37 cellular contexts compared by ENCODE assay signal in the genomic region with DNA sequence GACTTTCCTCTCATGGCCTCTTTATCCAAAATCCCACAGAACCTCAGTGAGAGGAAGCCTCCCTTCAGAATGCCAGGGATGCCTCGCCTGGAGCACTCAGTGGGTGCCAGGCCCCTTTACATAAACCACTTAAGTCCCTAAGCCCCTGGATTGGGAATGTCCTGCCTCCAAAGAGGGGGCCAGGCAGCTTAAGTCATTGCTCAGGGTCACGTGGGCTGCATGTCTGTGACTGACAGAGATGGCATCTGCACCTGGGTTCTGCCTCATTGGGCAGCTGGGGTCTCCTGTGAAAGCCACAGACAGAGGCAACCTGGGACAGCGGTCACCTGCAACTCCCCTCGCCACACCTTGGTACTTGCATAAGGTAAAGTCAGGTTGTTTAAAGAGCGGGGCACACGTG.
"Had no signal": no experiment of that assay in that cellular context is flagged by ENCODE, and none has a peak within 500 bp of the region (broad histone marks: within the 10 kb centered on the region; RNA-seq: fewer than 3 reads in every experiment).

No MANE protein-coding gene starts in this region.

- H3K4me1 ChIP-seq: adrenal gland, body of pancreas, esophagus muscularis mucosa, foreskin keratinocyte, gastrocnemius medialis, heart left ventricle had no signal

- H3K4me1 Mint-ChIP-seq: activated CD4-positive, alpha-beta T cell treated with anti-CD3 and anti-CD28 coated beads for 36 hours; activated CD4-positive, alpha-beta T cell treated with anti-CD3 and anti-CD28 coated beads, Interleukin-2, amount 10 ng/mL, durations not matched to agents 24 days and 14 days; activated CD8-positive, alpha-beta memory T cell treated with anti-CD3 and anti-CD28 coated beads, Interleukin-2, amount 10 ng/mL, durations not matched to agents 7 days and 5 days; activated naive CD4-positive, alpha-beta T cell treated with anti-CD3 and anti-CD28 coated beads, Interleukin-2, amount 50 U/mL, for 24 hours; activated naive CD8-positive, alpha-beta T cell treated with anti-CD3 and anti-CD28 coated beads for 36 hours; activated naive CD8-positive, alpha-beta T cell treated with anti-CD3 and anti-CD28 coated beads, Interleukin-2, amount 50 U/mL, for 24 hours; central memory CD8-positive, alpha-beta T cell; endodermal cell; T-cell had no signal

- H3K4me3 ChIP-seq: adrenal gland, body of pancreas, coronary artery, dorsolateral prefrontal cortex, esophagus muscularis mucosa, gastrocnemius medialis, heart left ventricle had no signal

- H3K4me3 Mint-ChIP-seq: activated CD4-positive, alpha-beta memory T cell treated with anti-CD3 and anti-CD28 coated beads for 36 hours; activated CD4-positive, alpha-beta T cell treated with anti-CD3 and anti-CD28 coated beads for 36 hours; activated CD4-positive, alpha-beta T cell treated with anti-CD3 and anti-CD28 coated beads, Interleukin-2, amount 10 ng/mL, durations not matched to agents 24 days and 14 days; activated CD8-positive, alpha-beta memory T cell treated with anti-CD3 and anti-CD28 coated beads, Interleukin-2, amount 10 ng/mL, durations not matched to agents 7 days and 5 days; activated CD8-positive, alpha-beta T cell treated with anti-CD3 and anti-CD28 coated beads, Interleukin-2, amount 10 ng/mL, durations not matched to agents 7 days and 5 days; activated naive CD4-positive, alpha-beta T cell treated with anti-CD3 and anti-CD28 coated beads for 36 hours; activated naive CD4-positive, alpha-beta T cell treated with anti-CD3 and anti-CD28 coated beads, Interleukin-2, amount 50 U/mL, for 24 hours; activated naive CD8-positive, alpha-beta T cell treated with anti-CD3 and anti-CD28 coated beads for 36 hours; activated naive CD8-positive, alpha-beta T cell treated with anti-CD3 and anti-CD28 coated beads, Interleukin-2, amount 50 U/mL, for 24 hours; activated T-helper 1 cell treated with anti-CD3 and anti-CD28 coated beads, Interleukin-12 subunit alpha, Interleukin-12 subunit beta, Interleukin-2, Interleukin-4 antibody, amounts not matched to agents 30 ng/mL and 10 ng/mL and 1 ng/mL, durations not matched to agents 14 hours and 24 hours and 36 hours; central memory CD8-positive, alpha-beta T cell; dendritic cell treated with granulocyte-macrophage colony-stimulating factor and Interleukin-4, amounts not matched to agents 40 ng/mL and 50 ng/mL, for 4 days; endodermal cell; T-cell; T-helper 1 cell treated with Interleukin-12 subunit alpha and Interleukin-12 subunit beta and Interleukin-4 antibody, amounts not matched to agents 30 μg/mL and 1 μg/mL, for 36 hours; T-helper 2 cell treated with Interferon-gamma antibody and Interleukin-4, amounts not matched to agents 5 μg/mL and 100 μg/mL, for 36 hours had no signal

- H3K9me3 ChIP-seq: adrenal gland, body of pancreas, esophagus muscularis mucosa, gastrocnemius medialis, heart left ventricle had no signal

- H3K27me3 Mint-ChIP-seq: activated CD4-positive, alpha-beta memory T cell treated with anti-CD3 and anti-CD28 coated beads for 36 hours; activated CD4-positive, alpha-beta T cell treated with anti-CD3 and anti-CD28 coated beads for 36 hours; activated CD4-positive, alpha-beta T cell treated with anti-CD3 and anti-CD28 coated beads, Interleukin-2, amount 10 ng/mL, durations not matched to agents 24 days and 14 days; activated CD8-positive, alpha-beta memory T cell treated with anti-CD3 and anti-CD28 coated beads, Interleukin-2, amount 10 ng/mL, durations not matched to agents 7 days and 5 days; central memory CD8-positive, alpha-beta T cell; dendritic cell treated with granulocyte-macrophage colony-stimulating factor and Interleukin-4, amounts not matched to agents 40 ng/mL and 50 ng/mL, for 4 days had no signal

- DNase-seq: activated CD4-positive, alpha-beta memory T cell treated with anti-CD3 and anti-CD28 coated beads for 36 hours; activated CD4-positive, alpha-beta T cell treated with anti-CD3 and anti-CD28 coated beads for 36 hours; activated CD4-positive, alpha-beta T cell treated with anti-CD3 and anti-CD28 coated beads, Interleukin-2, amount 10 ng/mL, durations not matched to agents 24 days and 14 days; activated CD4-positive, CD25-positive, alpha-beta regulatory T cell; activated CD4-positive, CD25-positive, alpha-beta regulatory T cell treated with anti-CD3 and anti-CD28 coated beads, Interleukin-2, amount 50 U/mL, for 72 hours; activated CD8-positive, alpha-beta memory T cell treated with anti-CD3 and anti-CD28 coated beads, Interleukin-2, amount 10 ng/mL, durations not matched to agents 7 days and 5 days; activated CD8-positive, alpha-beta memory T cell treated with anti-CD3 and anti-CD28 coated beads, Interleukin-2, amount 50 U/mL, for 4 hours; activated CD8-positive, alpha-beta T cell treated with anti-CD3 and anti-CD28 coated beads, Interleukin-2, amount 10 ng/mL, durations not matched to agents 7 days and 5 days; activated effector memory CD4-positive, alpha-beta T cell treated with anti-CD3 and anti-CD28 coated beads, Interleukin-2, amount 50 U/mL, for 16 hours; activated naive CD4-positive, alpha-beta T cell treated with anti-CD3 and anti-CD28 coated beads for 36 hours; activated naive CD8-positive, alpha-beta T cell treated with anti-CD3 and anti-CD28 coated beads for 36 hours; activated naive CD8-positive, alpha-beta T cell treated with anti-CD3 and anti-CD28 coated beads, Interleukin-2, amount 50 U/mL, for 24 hours; activated T-cell treated with anti-CD3 and anti-CD28 coated beads, Interleukin-2, amount 50 U/mL, for 1 hour; activated T-cell treated with anti-CD3 and anti-CD28 coated beads, Interleukin-2, amount 50 U/mL, for 48 hours; adrenal gland; amygdala; aorta; body of pancreas; dorsolateral prefrontal cortex; effector memory CD4-positive, alpha-beta T cell; endodermal cell; erythroblast; foreskin keratinocyte; gastrocnemius medialis; glutamatergic neuron; heart left ventricle; T-cell; T1000 had no signal

- H3K36me3 Mint-ChIP-seq: activated CD4-positive, alpha-beta memory T cell treated with anti-CD3 and anti-CD28 coated beads for 36 hours; activated CD8-positive, alpha-beta memory T cell treated with anti-CD3 and anti-CD28 coated beads, Interleukin-2, amount 10 ng/mL, durations not matched to agents 7 days and 5 days; activated naive CD4-positive, alpha-beta T cell treated with anti-CD3 and anti-CD28 coated beads, Interleukin-2, amount 50 U/mL, for 24 hours; activated naive CD8-positive, alpha-beta T cell treated with anti-CD3 and anti-CD28 coated beads for 36 hours; T-cell had no signal

- H3K27ac Mint-ChIP-seq: activated CD4-positive, alpha-beta memory T cell treated with anti-CD3 and anti-CD28 coated beads for 36 hours; activated CD4-positive, alpha-beta T cell treated with anti-CD3 and anti-CD28 coated beads for 36 hours; activated CD4-positive, alpha-beta T cell treated with anti-CD3 and anti-CD28 coated beads, Interleukin-2, amount 10 ng/mL, durations not matched to agents 24 days and 14 days; activated CD8-positive, alpha-beta memory T cell treated with anti-CD3 and anti-CD28 coated beads, Interleukin-2, amount 10 ng/mL, durations not matched to agents 7 days and 5 days; activated CD8-positive, alpha-beta T cell treated with anti-CD3 and anti-CD28 coated beads, Interleukin-2, amount 10 ng/mL, durations not matched to agents 7 days and 5 days; activated naive CD4-positive, alpha-beta T cell treated with anti-CD3 and anti-CD28 coated beads for 36 hours; activated naive CD4-positive, alpha-beta T cell treated with anti-CD3 and anti-CD28 coated beads, Interleukin-2, amount 50 U/mL, for 24 hours; activated naive CD8-positive, alpha-beta T cell treated with anti-CD3 and anti-CD28 coated beads for 36 hours; activated naive CD8-positive, alpha-beta T cell treated with anti-CD3 and anti-CD28 coated beads, Interleukin-2, amount 50 U/mL, for 24 hours; activated T-helper 1 cell treated with anti-CD3 and anti-CD28 coated beads, Interleukin-12 subunit alpha, Interleukin-12 subunit beta, Interleukin-2, Interleukin-4 antibody, amounts not matched to agents 30 ng/mL and 10 ng/mL and 1 ng/mL, durations not matched to agents 14 hours and 24 hours and 36 hours; activated T-helper 2 cell treated with anti-CD3 and anti-CD28 coated beads, Interferon-gamma antibody, Interleukin-2, Interleukin-4, amounts not matched to agents 10 μg/mL and 5 μg/mL and 100 μg/mL, durations not matched to agents 14 hours and 24 hours and 36 hours; dendritic cell treated with granulocyte-macrophage colony-stimulating factor and Interleukin-4, amounts not matched to agents 40 ng/mL and 50 ng/mL, for 4 days; endodermal cell; T-cell; T-helper 1 cell treated with Interleukin-12 subunit alpha and Interleukin-12 subunit beta and Interleukin-4 antibody, amounts not matched to agents 30 μg/mL and 1 μg/mL, for 36 hours; T-helper 2 cell treated with Interferon-gamma antibody and Interleukin-4, amounts not matched to agents 5 μg/mL and 100 μg/mL, for 36 hours had no signal

- H3K27me3 ChIP-seq: adrenal gland, body of pancreas, dorsolateral prefrontal cortex, esophagus muscularis mucosa, foreskin keratinocyte, gastrocnemius medialis had no signal

- ATAC-seq: activated CD4-positive, alpha-beta T cell treated with anti-CD3 and anti-CD28 coated beads for 36 hours; activated CD8-positive, alpha-beta memory T cell treated with anti-CD3 and anti-CD28 coated beads, Interleukin-2, amount 10 ng/mL, durations not matched to agents 7 days and 5 days; activated CD8-positive, alpha-beta T cell treated with anti-CD3 and anti-CD28 coated beads, Interleukin-2, amount 10 ng/mL, durations not matched to agents 7 days and 5 days; activated naive CD8-positive, alpha-beta T cell treated with anti-CD3 and anti-CD28 coated beads, Interleukin-2, amount 50 U/mL, for 24 hours; body of pancreas; foreskin keratinocyte; gastrocnemius medialis; heart left ventricle; T-cell had no signal

- H3K36me3 ChIP-seq: adrenal gland, esophagus muscularis mucosa, gastrocnemius medialis, heart left ventricle had no signal

- H3K9me3 Mint-ChIP-seq: activated CD4-positive, alpha-beta T cell treated with anti-CD3 and anti-CD28 coated beads, Interleukin-2, amount 10 ng/mL, durations not matched to agents 24 days and 14 days; activated naive CD4-positive, alpha-beta T cell treated with anti-CD3 and anti-CD28 coated beads for 36 hours; activated naive CD4-positive, alpha-beta T cell treated with anti-CD3 and anti-CD28 coated beads, Interleukin-2, amount 50 U/mL, for 24 hours; activated naive CD8-positive, alpha-beta T cell treated with anti-CD3 and anti-CD28 coated beads, Interleukin-2, amount 50 U/mL, for 24 hours; activated T-helper 1 cell treated with anti-CD3 and anti-CD28 coated beads, Interleukin-12 subunit alpha, Interleukin-12 subunit beta, Interleukin-2, Interleukin-4 antibody, amounts not matched to agents 30 ng/mL and 10 ng/mL and 1 ng/mL, durations not matched to agents 14 hours and 24 hours and 36 hours; activated T-helper 2 cell treated with anti-CD3 and anti-CD28 coated beads, Interferon-gamma antibody, Interleukin-2, Interleukin-4, amounts not matched to agents 10 μg/mL and 5 μg/mL and 100 μg/mL, durations not matched to agents 14 hours and 24 hours and 36 hours; dendritic cell treated with granulocyte-macrophage colony-stimulating factor and Interleukin-4, amounts not matched to agents 40 ng/mL and 50 ng/mL, for 4 days; endodermal cell; T-helper 1 cell treated with Interleukin-12 subunit alpha and Interleukin-12 subunit beta and Interleukin-4 antibody, amounts not matched to agents 30 μg/mL and 1 μg/mL, for 36 hours; T-helper 2 cell treated with Interferon-gamma antibody and Interleukin-4, amounts not matched to agents 5 μg/mL and 100 μg/mL, for 36 hours had no signal

- H3K27ac ChIP-seq: adrenal gland, body of pancreas, coronary artery, dorsolateral prefrontal cortex, esophagus muscularis mucosa, foreskin keratinocyte, gastrocnemius medialis, heart left ventricle had no signal
